Comparison of ENCODE assay signal across 9 cellular contexts in genomic region chr3:111729087-111729846, GRCh38. TPM values are rescaled to one million over a fixed set of nuclear protein-coding genes. Genes with fewer than 3 reads are reported as not detected.
DNase-seq lines count a peak whose midpoint lies in the region; FAIRE-seq and TF ChIP-seq lines count a peak whose summit lies in the region.
"Had no signal": no experiment of that assay in that cellular context is flagged by ENCODE, and none has a peak within 500 bp of the region (broad histone marks: within the 10 kb centered on the region; RNA-seq: fewer than 3 reads in every experiment).

No MANE protein-coding gene starts in this region.

- H3K27me3 Mint-ChIP-seq in chondrocyte (ENCODE audit: low read depth): no peaks in the 10 kb centered on the region
- H3K27me3 Mint-ChIP-seq in endodermal cell (ENCODE audit: insufficient read depth): no peaks in the 10 kb centered on the region
- H3K27me3 Mint-ChIP-seq: activated CD4-positive, alpha-beta T cell treated with anti-CD3 and anti-CD28 coated beads, Interleukin-2, amount 10 ng/mL, durations not matched to agents 7 days and 5 days had no signal

- WGBS in endodermal cell (ENCODE audit: insufficient coverage in 1 of 2, insufficient read length in 1 of 2), 2 experiments: 89 to 95% methylated on average over 3 to 6 of the region's 6 CpGs

- H3K36me3 ChIP-seq in tibial artery (no peaks in the 10 kb centered on the region), endodermal cell (ENCODE audit: control insufficient read depth, insufficient read depth, low read length) (no peaks in the 10 kb centered on the region)

- no peaks in the 10 kb centered on the region for H3K9me3 ChIP-seq in tibial artery
- peaks cover 11% of the 10 kb centered on the region for H3K9me3 ChIP-seq in endodermal cell (ENCODE audit: control insufficient read depth, low read length)

- H3K27me3 ChIP-seq in tibial artery (no peaks in the 10 kb centered on the region), endodermal cell (ENCODE audit: control insufficient read depth, insufficient read depth, low read length, poor library complexity, severe bottlenecking) (no peaks in the 10 kb centered on the region)

- DNase-seq in M059J (ENCODE audit: low read depth): peak; percentile 73
- no peak for DNase-seq in chondrocyte (ENCODE audit: low spot score)
- peak; percentile 61 to 80 for DNase-seq in tibial artery
- no peak for DNase-seq in NCI-H1105 treated with DMSO at 0.1 percent for 48 hours (lab: John Stamatoyannopoulos, UW)
- DNase-seq in GF-D8 (lab: John Stamatoyannopoulos, UW): no peak
- DNase-seq in GM19240 (ENCODE audit: insufficient read length, low spot score): no peak
- no peak for DNase-seq in endodermal cell
- DNase-seq: activated CD4-positive, alpha-beta T cell treated with anti-CD3 and anti-CD28 coated beads, Interleukin-2, amount 10 ng/mL, durations not matched to agents 7 days and 5 days had no signal

- peak overlapping the region; percentile 87 for H3K27ac Mint-ChIP-seq in chondrocyte (ENCODE audit: unreplicated experiment)
- H3K27ac Mint-ChIP-seq in endodermal cell: no peak overlapping the region
- H3K27ac Mint-ChIP-seq: activated CD4-positive, alpha-beta T cell treated with anti-CD3 and anti-CD28 coated beads, Interleukin-2, amount 10 ng/mL, durations not matched to agents 7 days and 5 days had no signal

- H3K4me3 ChIP-seq in tibial artery (no peak overlapping the region), endodermal cell (ENCODE audit: low read length) (no peak overlapping the region)

- no peak overlapping the region for H3K9ac ChIP-seq in endodermal cell (ENCODE audit: extremely low read depth, low read length, poor library complexity, severe bottlenecking)

- H3K4me1 Mint-ChIP-seq in chondrocyte (ENCODE audit: low read depth): peaks cover 42% of the 10 kb centered on the region
- peaks cover 25% of the 10 kb centered on the region for H3K4me1 Mint-ChIP-seq in endodermal cell
- H3K4me1 Mint-ChIP-seq: activated CD4-positive, alpha-beta T cell treated with anti-CD3 and anti-CD28 coated beads, Interleukin-2, amount 10 ng/mL, durations not matched to agents 7 days and 5 days had no signal

- H3K36me3 Mint-ChIP-seq in chondrocyte (ENCODE audit: low read depth) (peaks cover 2% of the 10 kb centered on the region), endodermal cell (ENCODE audit: low read depth) (no peaks in the 10 kb centered on the region)

- H3K27ac ChIP-seq in tibial artery (peak overlapping the region in 1 of 2 donors; percentile 2), endodermal cell (ENCODE audit: low read depth, low read length) (no peak overlapping the region)

- FAIRE-seq in islet of Langerhans (lab: Jason Lieb, UNC): peak; percentile 30

- TF ChIP-seq CTCF in chondrocyte (IDR thresholded peaks at IDR 0.05): no peak
- no peak for TF ChIP-seq CTCF in tibial artery (IDR thresholded peaks at IDR 0.05)
- TF ChIP-seq CTCF in endodermal cell (conservative IDR thresholded peaks at IDR 0.05): no peak

- H3K4me1 ChIP-seq in tibial artery (peaks cover 0 to 31% (median 14%) of the 10 kb centered on the region in 4 donors), endodermal cell (ENCODE audit: control insufficient read depth, insufficient read depth, low read length) (peaks cover 6% of the 10 kb centered on the region)

- intact Hi-C loops in tibial artery (cut with DNase I; ENCODE audit: low total_unique reads): no loop called here

- H3K9me3 Mint-ChIP-seq in chondrocyte (ENCODE audit: low read depth) (peaks cover 3% of the 10 kb centered on the region), endodermal cell (peaks cover 3% of the 10 kb centered on the region)
- H3K9me3 Mint-ChIP-seq: activated CD4-positive, alpha-beta T cell treated with anti-CD3 and anti-CD28 coated beads, Interleukin-2, amount 10 ng/mL, durations not matched to agents 7 days and 5 days had no signal

- peak overlapping the region; percentile 42 for H3K4me3 Mint-ChIP-seq in chondrocyte (ENCODE audit: unreplicated experiment)
- no peak overlapping the region for H3K4me3 Mint-ChIP-seq in endodermal cell
- H3K4me3 Mint-ChIP-seq: activated CD4-positive, alpha-beta T cell treated with anti-CD3 and anti-CD28 coated beads, Interleukin-2, amount 10 ng/mL, durations not matched to agents 7 days and 5 days had no signal

RNA-seq across cellular contexts. Expression of gene PLCXD2, which starts 54.8 kb away (rescaled TPM):
- 0.79 and 0.96 TPM in 2 replicates for total RNA-seq in M059J (2014; rRNA removed; shearing (Covaris generic))
- total RNA-seq in chondrocyte (1.0 to 1.9 TPM (median 1.0 TPM) in 3 replicates), endodermal cell (10 to 100 TPM in 1 of 2 donors, 1 to 10 TPM in 1; 7.3 to 12.1 TPM)
- polyA plus RNA-seq in endodermal cell (2013, experiment 1 of 2): 7.0 TPM
- 5.9 TPM for polyA plus RNA-seq in endodermal cell (2013, experiment 2 of 2)

Comparison
In these comparisons a context has a peak if more than half of its experiments do, and no peak if none do; other contexts are left out.
1. DNase-seq: peak in M059J (single experiment) and tibial artery (2 of 2); none in chondrocyte (single experiment), NCI-H1105 treated with DMSO at 0.1 percent for 48 hours (single experiment), GF-D8 (single experiment), GM19240 (single experiment) and endodermal cell (single experiment).